Comparison of ENCODE assay signal across 8 cellular contexts in genomic region chr5:134436523-134437339, GRCh38. TPM values are rescaled to one million over a fixed set of nuclear protein-coding genes. Genes with fewer than 3 reads are reported as not detected.
DNase-seq lines count a peak whose midpoint lies in the region; ATAC-seq, FAIRE-seq and TF ChIP-seq lines count a peak whose summit lies in the region.

No MANE protein-coding gene starts in this region.

- no peaks in the 10 kb centered on the region for H3K36me3 ChIP-seq in mesendoderm (ENCODE audit: control insufficient read depth, insufficient read depth, low read length)

- H2BK15ac ChIP-seq in mesendoderm (replicated peaks; ENCODE audit: low read depth), result no peak overlapping the region

- no peak overlapping the region for H4K8ac ChIP-seq in mesendoderm (ENCODE audit: low read depth, low read length)

- no peak overlapping the region for H4K5ac ChIP-seq in mesendoderm (ENCODE audit: low read length)

- no peak overlapping the region for H3K4ac ChIP-seq in mesendoderm (ENCODE audit: low read depth, low read length)

- no peak for TF ChIP-seq POLR2A in GM12891 (IDR thresholded peaks at IDR 0.05; ENCODE audit: low read depth, low read length)

- no peak overlapping the region for H3K4me3 ChIP-seq in mesendoderm (ENCODE audit: low read length)

- no peaks in the 10 kb centered on the region for H3K79me2 ChIP-seq in mesendoderm (ENCODE audit: control insufficient read depth, insufficient read depth, low read length)

- H3K23ac ChIP-seq in mesendoderm (ENCODE audit: low read length), result no peak overlapping the region

- H3K79me1 ChIP-seq in mesendoderm (ENCODE audit: low read length), result no peaks in the 10 kb centered on the region

- peak; percentile 81 for ATAC-seq in HG02610 (IDR thresholded peaks at IDR 0.05; ENCODE audit: unreplicated experiment)
- peak; percentile 77 to 82 for ATAC-seq in activated CD4-positive, CD25-positive, alpha-beta regulatory T cell treated with anti-CD3 and anti-CD28 coated beads, Interleukin-2, amount 50 U/mL, for 24 hours

- H3K27me3 ChIP-seq in mesendoderm (ENCODE audit: insufficient read depth, low read length, poor library complexity), result no peaks in the 10 kb centered on the region

- H3K9ac ChIP-seq in mesendoderm (ENCODE audit: low read length), result no peak overlapping the region

- no peak overlapping the region for H3K4me2 ChIP-seq in mesendoderm (ENCODE audit: low read length)

- no peak overlapping the region for H3K27ac ChIP-seq in mesendoderm (ENCODE audit: low read depth, low read length)

- no CpG with 5 or more reads among the region's 20 CpGs for WGBS in mesendoderm (ENCODE audit: extremely low coverage, insufficient coverage, low lambda C conversion rate)

- DNase-seq in GM12891 (ENCODE audit: insufficient read length, low spot score) (peak; percentile 47), NCI-H1436 treated with DMSO at 0.1 percent for 48 hours (lab: John Stamatoyannopoulos, UW) (peak; percentile 43), dedifferentiated amniotic fluid mesenchymal stem cell (ENCODE audit: extremely low spot score) (peak; percentile 34), mesendoderm (peak; percentile 34), NCI-H2171 (lab: John Stamatoyannopoulos, UW) (no peak)
- DNase-seq in stimulated activated CD8-positive, alpha-beta memory T cell treated with anti-CD3 and anti-CD28 coated beads, Interleukin-7, amount 100 ng/mL, for 4 hours (ENCODE audit: low read depth in 2 of 2), result peak; percentile 20 to 23

- no peak overlapping the region for H3K56ac ChIP-seq in mesendoderm (ENCODE audit: low read length)

- no peak overlapping the region for H2AK5ac ChIP-seq in mesendoderm (ENCODE audit: low read length)

- no peaks in the 10 kb centered on the region for H3K4me1 ChIP-seq in mesendoderm (ENCODE audit: control insufficient read depth, low read depth, low read length)

- no peak overlapping the region for H3K18ac ChIP-seq in mesendoderm (ENCODE audit: low read length)

- FAIRE-seq in GM12891 (lab: Jason Lieb, UNC), result peak; percentile 66

- no peak overlapping the region for H2BK5ac ChIP-seq in mesendoderm (ENCODE audit: low read length)

- H2BK120ac ChIP-seq in mesendoderm (ENCODE audit: low read depth, low read length), result no peak overlapping the region

TF ChIP-seq in GM12891, 5 proteins besides CTCF, POLR2A, EP300 and RAD21:
- peak; percentile 76; the same call in 1 of the 2 replicates for TF ChIP-seq POU2F2 (IDR thresholded peaks at IDR 0.05; ENCODE audit: low read depth, low read length)
- TF ChIP-seq POLR2AphosphoS5 (IDR thresholded peaks at IDR 0.05; ENCODE audit: low read depth, low read length), result no peak
- peak; percentile 67 for TF ChIP-seq SPI1 (IDR thresholded peaks at IDR 0.05; ENCODE audit: low read depth, low read length)
- TF ChIP-seq TAF1 (IDR thresholded peaks at IDR 0.05; ENCODE audit: low read depth, low read length), result no peak
- no peak for TF ChIP-seq PAX5 (IDR thresholded peaks at IDR 0.05; ENCODE audit: insufficient read depth, low read length, severe bottlenecking)
TF ChIP-seq in GM12891: peak in this region for 2.

RNA-seq across cellular contexts. Expression of gene CDKN2AIPNL, which starts 25.1 kb away (rescaled TPM):
- 27.0 TPM for polyA plus RNA-seq in GM12891 (2012; ENCODE audit: low read depth, missing spikeins)
- 57.0 TPM for polyA plus RNA-seq in mesendoderm (2013, experiment 1 of 2)
- 58.8 TPM for polyA plus RNA-seq in mesendoderm (2013, experiment 2 of 2)
